In the genomic region with DNA sequence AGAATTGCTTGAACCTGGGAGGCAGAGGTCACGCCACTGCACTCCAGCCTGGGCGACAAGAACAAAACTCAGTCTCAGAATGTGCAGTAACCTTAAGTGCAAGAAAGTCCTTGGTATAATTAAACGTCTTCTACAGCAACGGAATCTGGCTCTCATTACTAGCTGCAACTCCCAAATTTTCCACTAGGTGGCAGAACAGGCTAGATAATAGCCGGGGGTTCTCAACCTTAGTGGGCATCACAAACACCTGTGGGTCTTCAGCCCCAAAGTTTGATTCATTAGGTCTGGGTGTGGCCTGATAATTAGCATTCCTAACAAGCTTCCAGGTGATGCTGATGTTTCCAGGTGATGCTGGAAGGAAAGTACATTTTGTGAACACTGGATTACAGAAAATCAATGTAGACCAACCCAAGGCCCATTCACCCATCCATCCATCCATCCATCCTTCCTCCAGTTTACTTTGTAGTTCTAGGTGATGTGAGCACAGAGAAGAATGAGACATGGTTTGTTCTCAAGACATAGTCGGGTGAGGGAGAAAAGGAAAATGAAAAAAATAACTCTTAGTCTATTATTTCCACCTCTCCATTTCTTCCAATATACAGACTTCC, we compare ENCODE assay signal across 1 cellular context.
TF ChIP-seq lines count a peak whose summit lies in the region.

No MANE protein-coding gene starts in this region.

TF ChIP-seq in GM23338, 12 proteins besides CTCF, POLR2A, EP300 and RAD21 (continued from another document):
- TF ChIP-seq STAT1 (IDR thresholded peaks at IDR 0.05; ENCODE audit: unreplicated experiment) (no peak), NANOG (IDR thresholded peaks at IDR 0.05; ENCODE audit: borderline replicate concordance) (no peak), ZNF114 (CRISPR knock-in tag; IDR thresholded peaks at IDR 0.05) (no peak), ZNF331 (CRISPR knock-in tag; IDR thresholded peaks at IDR 0.05; ENCODE audit: low read depth) (no peak), EZH2phosphoT487 (IDR thresholded peaks at IDR 0.05; ENCODE audit: unreplicated experiment) (no peak), POLR2AphosphoS5 (IDR thresholded peaks at IDR 0.05; ENCODE audit: low read depth) (no peak), EZH2 (IDR thresholded peaks at IDR 0.05; ENCODE audit: low read depth, unreplicated experiment) (no peak)
- TF ChIP-seq, protein P1, sequence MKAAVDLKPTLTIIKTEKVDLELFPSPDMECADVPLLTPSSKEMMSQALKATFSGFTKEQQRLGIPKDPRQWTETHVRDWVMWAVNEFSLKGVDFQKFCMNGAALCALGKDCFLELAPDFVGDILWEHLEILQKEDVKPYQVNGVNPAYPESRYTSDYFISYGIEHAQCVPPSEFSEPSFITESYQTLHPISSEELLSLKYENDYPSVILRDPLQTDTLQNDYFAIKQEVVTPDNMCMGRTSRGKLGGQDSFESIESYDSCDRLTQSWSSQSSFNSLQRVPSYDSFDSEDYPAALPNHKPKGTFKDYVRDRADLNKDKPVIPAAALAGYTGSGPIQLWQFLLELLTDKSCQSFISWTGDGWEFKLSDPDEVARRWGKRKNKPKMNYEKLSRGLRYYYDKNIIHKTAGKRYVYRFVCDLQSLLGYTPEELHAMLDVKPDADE (IDR thresholded peaks at IDR 0.05) = no peak
- TF ChIP-seq, protein P2, sequence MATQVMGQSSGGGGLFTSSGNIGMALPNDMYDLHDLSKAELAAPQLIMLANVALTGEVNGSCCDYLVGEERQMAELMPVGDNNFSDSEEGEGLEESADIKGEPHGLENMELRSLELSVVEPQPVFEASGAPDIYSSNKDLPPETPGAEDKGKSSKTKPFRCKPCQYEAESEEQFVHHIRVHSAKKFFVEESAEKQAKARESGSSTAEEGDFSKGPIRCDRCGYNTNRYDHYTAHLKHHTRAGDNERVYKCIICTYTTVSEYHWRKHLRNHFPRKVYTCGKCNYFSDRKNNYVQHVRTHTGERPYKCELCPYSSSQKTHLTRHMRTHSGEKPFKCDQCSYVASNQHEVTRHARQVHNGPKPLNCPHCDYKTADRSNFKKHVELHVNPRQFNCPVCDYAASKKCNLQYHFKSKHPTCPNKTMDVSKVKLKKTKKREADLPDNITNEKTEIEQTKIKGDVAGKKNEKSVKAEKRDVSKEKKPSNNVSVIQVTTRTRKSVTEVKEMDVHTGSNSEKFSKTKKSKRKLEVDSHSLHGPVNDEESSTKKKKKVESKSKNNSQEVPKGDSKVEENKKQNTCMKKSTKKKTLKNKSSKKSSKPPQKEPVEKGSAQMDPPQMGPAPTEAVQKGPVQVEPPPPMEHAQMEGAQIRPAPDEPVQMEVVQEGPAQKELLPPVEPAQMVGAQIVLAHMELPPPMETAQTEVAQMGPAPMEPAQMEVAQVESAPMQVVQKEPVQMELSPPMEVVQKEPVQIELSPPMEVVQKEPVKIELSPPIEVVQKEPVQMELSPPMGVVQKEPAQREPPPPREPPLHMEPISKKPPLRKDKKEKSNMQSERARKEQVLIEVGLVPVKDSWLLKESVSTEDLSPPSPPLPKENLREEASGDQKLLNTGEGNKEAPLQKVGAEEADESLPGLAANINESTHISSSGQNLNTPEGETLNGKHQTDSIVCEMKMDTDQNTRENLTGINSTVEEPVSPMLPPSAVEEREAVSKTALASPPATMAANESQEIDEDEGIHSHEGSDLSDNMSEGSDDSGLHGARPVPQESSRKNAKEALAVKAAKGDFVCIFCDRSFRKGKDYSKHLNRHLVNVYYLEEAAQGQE (IDR thresholded peaks at IDR 0.05; ENCODE audit: unreplicated experiment) = no peak
